In the genomic region with DNA sequence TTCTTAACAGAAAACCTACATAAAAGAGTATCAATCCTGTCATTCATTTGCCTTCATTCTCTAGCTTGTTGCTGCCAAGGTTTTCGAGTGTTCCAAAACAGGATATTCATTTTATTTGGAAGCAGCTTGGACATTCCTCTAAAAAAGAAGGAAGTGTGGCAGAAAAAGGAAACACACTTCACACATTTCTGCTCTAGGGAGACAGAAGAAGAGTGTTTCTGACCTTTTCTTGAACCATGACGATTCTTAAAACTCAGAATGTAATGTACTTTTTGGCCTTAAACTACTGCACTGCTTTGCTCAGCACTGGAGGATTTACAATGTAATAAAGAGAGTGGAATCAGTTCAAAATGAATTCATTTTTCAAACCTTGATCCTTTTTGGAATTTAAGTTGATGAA, we compare ENCODE assay signal across 16 cellular contexts.
A peak's percentile ranks its signal among the peaks of the same experiment; 100 is the strongest.
DNase-seq lines count a peak whose midpoint lies in the region; ATAC-seq and TF ChIP-seq lines count a peak whose summit lies in the region.
"Had no signal": no experiment of that assay in that cellular context is flagged by ENCODE, and none has a peak within 500 bp of the region (broad histone marks: within the 10 kb centered on the region; RNA-seq: fewer than 3 reads in every experiment).

No MANE protein-coding gene starts in this region.

- 15% methylated on average over 2 of the region's 2 CpGs for WGBS in prostate gland

- H3K27me3 ChIP-seq in PC-9 (ENCODE audit: insufficient read depth, low read depth): no peaks in the 10 kb centered on the region
- H3K27me3 ChIP-seq in fibroblast of lung (ENCODE audit: control insufficient read depth, insufficient read depth, low read length): no peaks in the 10 kb centered on the region
- H3K27me3 ChIP-seq in prostate gland (replicated peaks; ENCODE audit: insufficient read depth): no peaks in the 10 kb centered on the region
- H3K27me3 ChIP-seq: suprapubic skin had no signal

- 0 out of 2 replicates have a peak, but pooled peaks cover 2% of the 10 kb centered on the region for H3K9me3 ChIP-seq in PC-9 (ENCODE audit: insufficient read depth, low read depth)
- no peaks in the 10 kb centered on the region for H3K9me3 ChIP-seq in fibroblast of lung (ENCODE audit: control insufficient read depth, insufficient read depth, low read depth, low read length)
- H3K9me3 ChIP-seq in prostate gland: no peaks in the 10 kb centered on the region
- H3K9me3 ChIP-seq: suprapubic skin had no signal

- no peak overlapping the region for H3K9ac ChIP-seq in fibroblast of lung (ENCODE audit: insufficient read depth, low read length)

- H3K27ac ChIP-seq in PC-9: no peak overlapping the region
- H3K27ac ChIP-seq in fibroblast of lung (ENCODE audit: insufficient read depth, low read length): no peak overlapping the region
- H3K27ac ChIP-seq in prostate gland: no peak overlapping the region
- H3K27ac ChIP-seq: suprapubic skin had no signal

- H3K79me2 ChIP-seq in PC-9 (ENCODE audit: low read depth) (no peaks in the 10 kb centered on the region), fibroblast of lung (ENCODE audit: control insufficient read depth, insufficient read depth, low read length) (peaks cover 3% of the 10 kb centered on the region)

- DNase-seq in AG20443 (ENCODE audit: low spot score) (peak; percentile 6), PC-9 (no peak), fibroblast of lung (ENCODE audit: low read depth in 2 of 2) (peak in 1 of 2 donors; percentile 22), neural crest cell (ENCODE audit: low read depth, low spot score) (no peak), glomerular visceral epithelial cell (ENCODE audit: extremely low spot score) (no peak), prostate gland (ENCODE audit: low spot score) (no peak), hippocampal formation (lab: John Stamatoyannopoulos, UW) (no peak)
- DNase-seq: activated CD4-positive, alpha-beta T cell treated with anti-CD3 and anti-CD28 coated beads for 4 hours; activated T-cell treated with anti-CD3 and anti-CD28 coated beads, Interleukin-2, amount 50 U/mL, for 1 hour; head of caudate nucleus; left colon; NCI-H2029; RPMI8226 had no signal

- BruUV-seq in PC-9 (replicated peaks; lab: Mats Ljungman, UMichigan): no TSS peak

- H3K36me3 Mint-ChIP-seq in neural crest cell (ENCODE audit: low read depth): peaks cover 3% of the 10 kb centered on the region
- no peaks in the 10 kb centered on the region for H3K36me3 Mint-ChIP-seq in activated T-helper 17 cell treated with anti-CD3 and anti-CD28 coated beads, Interleukin-2, amount 50 U/mL, for 72 hours (ENCODE audit: low read depth)

- peak overlapping the region; percentile 75 for H3K27ac Mint-ChIP-seq in neural crest cell (ENCODE audit: unreplicated experiment)
- no peak overlapping the region for H3K27ac Mint-ChIP-seq in activated T-helper 17 cell treated with anti-CD3 and anti-CD28 coated beads, Interleukin-2, amount 50 U/mL, for 72 hours

- H3K9me2 ChIP-seq in PC-9 (ENCODE audit: insufficient read depth): no peaks in the 10 kb centered on the region

- H3K36me3 ChIP-seq in PC-9 (ENCODE audit: low read depth): no peaks in the 10 kb centered on the region
- H3K36me3 ChIP-seq in fibroblast of lung (ENCODE audit: control insufficient read depth, insufficient read depth, low read length): no peaks in the 10 kb centered on the region
- no peaks in the 10 kb centered on the region for H3K36me3 ChIP-seq in prostate gland
- H3K36me3 ChIP-seq: suprapubic skin had no signal

- peaks cover 35% of the 10 kb centered on the region for H3K4me1 Mint-ChIP-seq in neural crest cell
- no peaks in the 10 kb centered on the region for H3K4me1 Mint-ChIP-seq in activated T-helper 17 cell treated with anti-CD3 and anti-CD28 coated beads, Interleukin-2, amount 50 U/mL, for 72 hours

- no peaks in the 10 kb centered on the region for H3K9me3 Mint-ChIP-seq in neural crest cell
- H3K9me3 Mint-ChIP-seq in activated T-helper 17 cell treated with anti-CD3 and anti-CD28 coated beads, Interleukin-2, amount 50 U/mL, for 72 hours: no peaks in the 10 kb centered on the region

- TF ChIP-seq CTCF in PC-9 (conservative IDR thresholded peaks at IDR 0.05) (no peak), fibroblast of lung (conservative IDR thresholded peaks at IDR 0.05 in 1 of 2, IDR thresholded peaks at IDR 0.05 in 1 of 2; ENCODE audit: low read depth in 1 of 2, low read length in 2 of 2) (no peak), neural crest cell (conservative IDR thresholded peaks at IDR 0.05) (no peak), prostate gland (IDR thresholded peaks at IDR 0.05) (no peak)

- TF ChIP-seq POLR2A in prostate gland (IDR thresholded peaks at IDR 0.05): no peak

- no peaks in the 10 kb centered on the region for H3F3A ChIP-seq in PC-9 (ENCODE audit: insufficient read depth, low read depth)

- H3K4me3 Mint-ChIP-seq in neural crest cell: no peak overlapping the region
- H3K4me3 Mint-ChIP-seq in activated T-helper 17 cell treated with anti-CD3 and anti-CD28 coated beads, Interleukin-2, amount 50 U/mL, for 72 hours: no peak overlapping the region

- intact Hi-C loops in PC-9 (cut with micrococcal nuclease; ENCODE audit: unreplicated experiment) (no loop called here), prostate gland (cut with DNase I) (no loop called here)

- H2AFZ ChIP-seq in PC-9 (peak overlapping the region; percentile 48; the same call in 1 of the 2 replicates), fibroblast of lung (ENCODE audit: low read length) (no peak overlapping the region)

- CTCF ChIA-PET in PC-9 (lab: Charles Lee): no interaction called here

- H3K4me3 ChIP-seq in PC-9 (no peak overlapping the region), fibroblast of lung (replicated peaks in 1 of 4; ENCODE audit: control extremely low read depth in 1 of 4, insufficient read depth in 1 of 4, low read depth in 3 of 4, low read length in 4 of 4) (no peak overlapping the region), prostate gland (no peak overlapping the region)
- H3K4me3 ChIP-seq: suprapubic skin had no signal

- H3K27me3 Mint-ChIP-seq in neural crest cell (ENCODE audit: low read depth): no peaks in the 10 kb centered on the region
- H3K27me3 Mint-ChIP-seq in activated T-helper 17 cell treated with anti-CD3 and anti-CD28 coated beads, Interleukin-2, amount 50 U/mL, for 72 hours: no peaks in the 10 kb centered on the region

- H3K4me2 ChIP-seq in PC-9 (no peak overlapping the region), fibroblast of lung (ENCODE audit: extremely low read depth, insufficient read depth, low read length) (peak overlapping the region; percentile 41)

- no peak for ATAC-seq in activated T-helper 17 cell treated with anti-CD3 and anti-CD28 coated beads, Interleukin-2, amount 50 U/mL, for 72 hours (replicated peaks)
- ATAC-seq: HCT116 had no signal

- H3K4me1 ChIP-seq in PC-9 (replicated peaks; ENCODE audit: insufficient read depth): no peaks in the 10 kb centered on the region
- peaks cover 2% of the 10 kb centered on the region for H3K4me1 ChIP-seq in fibroblast of lung (ENCODE audit: control insufficient read depth, extremely low read depth, insufficient read depth, low read length)
- no peaks in the 10 kb centered on the region for H3K4me1 ChIP-seq in prostate gland (replicated peaks)

- POLR2A ChIA-PET in PC-9 (lab: Charles Lee; ENCODE audit: unreplicated experiment): no interaction called here

- H4K20me1 ChIP-seq in PC-9 (ENCODE audit: insufficient read depth) (no peaks in the 10 kb centered on the region), fibroblast of lung (ENCODE audit: control insufficient read depth, extremely low read depth, insufficient read depth, low read length) (no peaks in the 10 kb centered on the region)
